In genomic region chr17:80478487-80479245, GRCh38 we compare ENCODE assay signal across 12 cellular contexts. TPM values are rescaled to one million over a fixed set of nuclear protein-coding genes. Genes with fewer than 3 reads are reported as not detected.
DNase-seq lines count a peak whose midpoint lies in the region; ATAC-seq lines count a peak whose summit lies in the region.
"Had no signal": no experiment of that assay in that cellular context is flagged by ENCODE, and none has a peak within 500 bp of the region (broad histone marks: within the 10 kb centered on the region; RNA-seq: fewer than 3 reads in every experiment).

No MANE protein-coding gene starts in this region.

- no peak for DNase-seq in stimulated activated naive CD8-positive, alpha-beta T cell treated with anti-CD3 and anti-CD28 coated beads, Interleukin-15, Interleukin-2, amounts not matched to agents 100 U/mL and 50 U/mL, for 24 hours
- DNase-seq in naive thymus-derived CD4-positive, alpha-beta T cell = no peak
- DNase-seq in NCI-H1417 (lab: John Stamatoyannopoulos, UW) = no peak
- DNase-seq in NCI-H345 treated with DMSO at 0.1 percent for 48 hours (lab: John Stamatoyannopoulos, UW; ENCODE audit: unreplicated experiment) = no peak
- DNase-seq: GOT3; SHP77; stimulated activated naive B cell treated with anti-CD40 and anti-IgM and Interleukin-4, amounts not matched to agents 10 μg/mL and 1 μg/mL and 100 μg/mL, for 72 hours had no signal

- WGBS in ectodermal cell, 2 experiments = 7 to 9% methylated on average over 51 of the region's 51 CpGs

- H3K9me3 ChIP-seq in ectodermal cell (ENCODE audit: control insufficient read depth, low read length) = no peaks in the 10 kb centered on the region
- no peaks in the 10 kb centered on the region for H3K9me3 ChIP-seq in naive thymus-derived CD4-positive, alpha-beta T cell (ENCODE audit: control insufficient read depth in 2 of 3, low read length in 3 of 3)

- peak overlapping the region; percentile 26 for H3K4me3 ChIP-seq in ectodermal cell (ENCODE audit: insufficient read depth, low read depth, low read length)
- no peak overlapping the region for H3K4me3 ChIP-seq in naive thymus-derived CD4-positive, alpha-beta T cell (ENCODE audit: low read length)

- POLR2A ChIA-PET in naive thymus-derived CD4-positive, alpha-beta T cell (lab: Charles Lee) = interaction anchor here (1.2 kb wide), 1 partner anchor 24 kb away, joined by 3 read pairs; no protein-coding TSS in a partner anchor

- H3K4me1 ChIP-seq in ectodermal cell (ENCODE audit: control insufficient read depth, insufficient read depth, low read length) = peaks cover 22% of the 10 kb centered on the region
- peaks cover 8 to 15% of the 10 kb centered on the region in 2 donors for H3K4me1 ChIP-seq in naive thymus-derived CD4-positive, alpha-beta T cell (ENCODE audit: control insufficient read depth in 2 of 2, insufficient read depth in 2 of 2, low read length in 2 of 2)

- H3K4me1 Mint-ChIP-seq in stimulated activated naive CD8-positive, alpha-beta T cell treated with anti-CD3 and anti-CD28 coated beads, Interleukin-15, Interleukin-2, amounts not matched to agents 100 ng/mL and 50 ng/mL, for 24 hours (ENCODE audit: low read depth) = peaks cover 19% of the 10 kb centered on the region
- H3K4me1 Mint-ChIP-seq in naive thymus-derived CD4-positive, alpha-beta T cell = peaks cover 8 to 24% (median 21%) of the 10 kb centered on the region in 7 donors

- no peaks in the 10 kb centered on the region for H3K36me3 ChIP-seq in ectodermal cell (ENCODE audit: control insufficient read depth, insufficient read depth, low read length)
- no peaks in the 10 kb centered on the region for H3K36me3 ChIP-seq in naive thymus-derived CD4-positive, alpha-beta T cell (ENCODE audit: control insufficient read depth in 2 of 3, insufficient read depth in 3 of 3, low read length in 3 of 3)

- peaks cover 100% of the 10 kb centered on the region for H3K27me3 ChIP-seq in ectodermal cell (ENCODE audit: control insufficient read depth, insufficient read depth, low read length, poor library complexity, severe bottlenecking)
- H3K27me3 ChIP-seq in naive thymus-derived CD4-positive, alpha-beta T cell (ENCODE audit: control insufficient read depth in 2 of 2, insufficient read depth in 2 of 2, low read length in 2 of 2) = peaks cover 0 to 20% of the 10 kb centered on the region in 2 donors

- H3K9me3 Mint-ChIP-seq in stimulated activated naive CD8-positive, alpha-beta T cell treated with anti-CD3 and anti-CD28 coated beads, Interleukin-15, Interleukin-2, amounts not matched to agents 100 ng/mL and 50 ng/mL, for 24 hours = no peaks in the 10 kb centered on the region
- no peaks in the 10 kb centered on the region for H3K9me3 Mint-ChIP-seq in naive thymus-derived CD4-positive, alpha-beta T cell
- H3K9me3 Mint-ChIP-seq: stimulated activated naive B cell treated with anti-CD40 and anti-IgM and Interleukin-4, amounts not matched to agents 10 μg/mL and 1 μg/mL and 100 μg/mL, for 72 hours had no signal

- H3K27me3 Mint-ChIP-seq in stimulated activated naive CD8-positive, alpha-beta T cell treated with anti-CD3 and anti-CD28 coated beads, Interleukin-15, Interleukin-2, amounts not matched to agents 100 ng/mL and 50 ng/mL, for 24 hours = peaks cover 64% of the 10 kb centered on the region
- H3K27me3 Mint-ChIP-seq in naive thymus-derived CD4-positive, alpha-beta T cell = peaks cover 51 to 66% (median 57%) of the 10 kb centered on the region in 5 donors

- peak overlapping the region; percentile 13 for H3K4me3 Mint-ChIP-seq in stimulated activated naive CD8-positive, alpha-beta T cell treated with anti-CD3 and anti-CD28 coated beads, Interleukin-15, Interleukin-2, amounts not matched to agents 100 ng/mL and 50 ng/mL, for 24 hours
- H3K4me3 Mint-ChIP-seq in naive thymus-derived CD4-positive, alpha-beta T cell = peak overlapping the region; percentile 44 to 76 (median 65)

- CTCF ChIA-PET in naive thymus-derived CD4-positive, alpha-beta T cell (lab: Charles Lee) = interaction anchor here (0.9 to 1.0 kb wide), 2 partner anchors 420 to 545 kb away, joined by 3 to 4 read pairs; no protein-coding TSS in a partner anchor

- intact Hi-C loops in naive thymus-derived CD4-positive, alpha-beta T cell (cut with micrococcal nuclease) = loop anchor here (1.0 to 10.0 kb wide), 4 partner anchors 96 to 421 kb away; no protein-coding TSS in a partner anchor

- no peaks in the 10 kb centered on the region for H3K36me3 Mint-ChIP-seq in stimulated activated naive CD8-positive, alpha-beta T cell treated with anti-CD3 and anti-CD28 coated beads, Interleukin-15, Interleukin-2, amounts not matched to agents 100 ng/mL and 50 ng/mL, for 24 hours (ENCODE audit: low read depth)
- peaks cover 0 to 2% (median 0%) of the 10 kb centered on the region in 5 donors for H3K36me3 Mint-ChIP-seq in naive thymus-derived CD4-positive, alpha-beta T cell
- H3K36me3 Mint-ChIP-seq: stimulated activated naive B cell treated with anti-CD40 and anti-IgM and Interleukin-4, amounts not matched to agents 10 μg/mL and 1 μg/mL and 100 μg/mL, for 72 hours had no signal

- no peak overlapping the region for H3K27ac Mint-ChIP-seq in stimulated activated naive CD8-positive, alpha-beta T cell treated with anti-CD3 and anti-CD28 coated beads, Interleukin-15, Interleukin-2, amounts not matched to agents 100 ng/mL and 50 ng/mL, for 24 hours
- no peak overlapping the region for H3K27ac Mint-ChIP-seq in naive thymus-derived CD4-positive, alpha-beta T cell

- no peak overlapping the region for H3K27ac ChIP-seq in ectodermal cell (ENCODE audit: insufficient read depth, low read depth, low read length, poor library complexity, severe bottlenecking)
- H3K27ac ChIP-seq in naive thymus-derived CD4-positive, alpha-beta T cell (ENCODE audit: low read depth, low read length) = no peak overlapping the region
- H3K27ac ChIP-seq: skin epidermis had no signal

- no peak for ATAC-seq in stimulated activated naive CD8-positive, alpha-beta T cell treated with anti-CD3 and anti-CD28 coated beads, Interleukin-15, Interleukin-2, amounts not matched to agents 100 U/mL and 50 U/mL, for 24 hours
- no peak for ATAC-seq in naive thymus-derived CD4-positive, alpha-beta T cell
- ATAC-seq in GM19397 (IDR thresholded peaks at IDR 0.05; ENCODE audit: unreplicated experiment) (no peak), HG02588 (IDR thresholded peaks at IDR 0.05; ENCODE audit: unreplicated experiment) (no peak)

RNA-seq across cellular contexts. Expression of gene NPTX1, which starts 2.3 kb away (rescaled TPM):
- 8.0 TPM for polyA plus RNA-seq in ectodermal cell (2013, experiment 1 of 4)
- polyA plus RNA-seq in ectodermal cell (2013, experiment 2 of 4) = 5.6 TPM
- 6.7 TPM for polyA plus RNA-seq in ectodermal cell (2013, experiment 3 of 4)
- polyA plus RNA-seq in ectodermal cell (2013, experiment 4 of 4) = 8.0 TPM
- total RNA-seq in naive thymus-derived CD4-positive, alpha-beta T cell = 10 to 100 TPM in 1 of 5 experiments, under 1 TPM in 3, not detected in 1; 0.11 to 98.0 (median 0.35) TPM
- not detected for polyA plus RNA-seq in naive thymus-derived CD4-positive, alpha-beta T cell
